ENCODE assay signal across 17 cellular contexts in the genomic region with DNA sequence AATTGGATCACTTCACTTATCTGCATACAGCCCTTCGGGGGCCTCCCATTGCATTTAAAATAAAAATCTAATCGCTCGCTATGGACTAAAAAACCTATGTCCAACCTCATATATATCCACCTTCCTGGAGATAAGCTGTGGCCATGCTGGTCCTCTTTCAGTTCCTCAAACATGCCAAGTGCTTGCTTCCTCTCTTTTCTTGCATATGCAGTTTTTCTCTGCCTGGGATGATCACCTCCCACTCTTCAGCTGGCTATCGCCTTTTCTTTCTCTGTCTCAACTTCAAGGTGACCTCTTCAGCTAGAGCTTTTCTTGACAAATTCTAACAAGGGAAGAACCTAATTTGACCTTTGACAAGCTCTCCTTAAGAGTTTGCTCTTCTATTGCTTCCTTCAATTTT. TPM values are rescaled to one million over a fixed set of nuclear protein-coding genes. Genes with fewer than 3 reads are reported as not detected.
DNase-seq lines count a peak whose midpoint lies in the region; ATAC-seq lines count a peak whose summit lies in the region.
"Had no signal": no experiment of that assay in that cellular context is flagged by ENCODE, and none has a peak within 500 bp of the region (broad histone marks: within the 10 kb centered on the region; RNA-seq: fewer than 3 reads in every experiment).

No MANE protein-coding gene starts in this region.

- no peaks in the 10 kb centered on the region for H3K27me3 ChIP-seq in H7 (ENCODE audit: control insufficient read depth, insufficient read depth, low read length)
- H3K27me3 ChIP-seq: BE2C, body of pancreas had no signal

- H3K27ac Mint-ChIP-seq in naive B cell, result peak overlapping the region in 2 of 6 donors; percentile 0 to 23

- H3K9me3 Mint-ChIP-seq in naive B cell, result no peaks in the 10 kb centered on the region

- peak; percentile 72 for DNase-seq in NOMO-1 treated with dmso at 0.1 percent for 144 hours (lab: John Stamatoyannopoulos, UW; ENCODE audit: unreplicated experiment)
- DNase-seq in naive B cell, result peak; percentile 37
- no peak for DNase-seq in activated CD4-positive, alpha-beta T cell treated with anti-CD3 and anti-CD28 coated beads, Interleukin-2, amount 50 U/mL, for 48 hours
- no peak for DNase-seq in H7
- no peak for DNase-seq in stimulated activated CD4-positive, alpha-beta T cell treated with anti-CD3 and anti-CD28 coated beads, Interleukin-15, amount 100 ng/mL, for 24 hours
- no peak for DNase-seq in activated T-cell treated with anti-CD3 and anti-CD28 coated beads, Interleukin-2, amount 50 U/mL, for 48 hours
- DNase-seq: activated CD4-positive, alpha-beta T cell treated with anti-CD3 and anti-CD28 coated beads, Interleukin-2, amount 50 U/mL, for 1 hour; activated effector memory CD4-positive, alpha-beta T cell treated with Interleukin-2 at 50 U/mL for 16 hours; BE2C; body of pancreas; NCI-H187; NCI-H82; stimulated activated CD4-positive, alpha-beta T cell treated with anti-CD3 and anti-CD28 coated beads, Interleukin-2, amount 100 ng/mL, for 24 hours had no signal

- peak; percentile 43 for ATAC-seq in GM18517 (IDR thresholded peaks at IDR 0.05; ENCODE audit: unreplicated experiment)
- peak; percentile 53 for ATAC-seq in HG02852 (IDR thresholded peaks at IDR 0.05; ENCODE audit: unreplicated experiment)
- ATAC-seq in naive B cell (ENCODE audit: low read depth in 2 of 2), result peak; percentile 62 to 73
- ATAC-seq: body of pancreas had no signal

- peak overlapping the region; percentile 1 to 81 (median 20) for H3K4me3 Mint-ChIP-seq in naive B cell

- peaks cover 14 to 21% (median 17%) of the 10 kb centered on the region in 3 donors for H3K4me1 Mint-ChIP-seq in naive B cell

- no peaks in the 10 kb centered on the region for H3K36me3 ChIP-seq in H7 (replicated peaks; ENCODE audit: control insufficient read depth, insufficient read depth, low read length)
- H3K36me3 ChIP-seq: BE2C had no signal

- no peaks in the 10 kb centered on the region for H3K36me3 Mint-ChIP-seq in naive B cell

- no peak overlapping the region for H3K4me3 ChIP-seq in H7 (ENCODE audit: insufficient read depth, low read depth, low read length)
- H3K4me3 ChIP-seq: body of pancreas had no signal

- H3K27me3 Mint-ChIP-seq in naive B cell, result no peaks in the 10 kb centered on the region

RNA-seq across cellular contexts. Expression of a gene that starts 5.6 kb away (rescaled TPM):
- 10 to 100 TPM in 5 of 6 donors, 1 to 10 TPM in 1; 8.6 to 20.0 (median 14.9) TPM for polyA plus RNA-seq in naive B cell (ENCODE audit: low read depth in 6 of 6)
- total RNA-seq in H7 (2014; rRNA removed; shearing (Covaris generic)), result 38.8 and 44.4 TPM in 2 replicates

RNA-seq across cellular contexts. Expression of a gene that starts 56.1 kb away (rescaled TPM):
- polyA plus RNA-seq in naive B cell (ENCODE audit: low read depth in 6 of 6), result under 1 TPM in 1 of 6 donors, not detected in 5; 0.22 TPM
- total RNA-seq in H7 (2014; rRNA removed; shearing (Covaris generic)), result not detected in 2 replicates
- total RNA-seq: body of pancreas, frontal cortex, pulmonary artery endothelial cell had no signal

Comparison
In these comparisons a context has a peak if more than half of its experiments do, and no peak if none do; other contexts are left out.
1. DNase-seq: peak in NOMO-1 treated with dmso at 0.1 percent for 144 hours (single experiment) and naive B cell (single experiment); none in activated CD4-positive, alpha-beta T cell treated with anti-CD3 and anti-CD28 coated beads, Interleukin-2, amount 50 U/mL, for 48 hours (0 of 2), H7 (single experiment), stimulated activated CD4-positive, alpha-beta T cell treated with anti-CD3 and anti-CD28 coated beads, Interleukin-15, amount 100 ng/mL, for 24 hours (single experiment) and activated T-cell treated with anti-CD3 and anti-CD28 coated beads, Interleukin-2, amount 50 U/mL, for 48 hours (0 of 2).
2. Peak in every context shown above with its lines, with median percentiles within 50 percentile points of each other: ATAC-seq.